Comparison of ENCODE assay signal across 29 cellular contexts in the genomic region with DNA sequence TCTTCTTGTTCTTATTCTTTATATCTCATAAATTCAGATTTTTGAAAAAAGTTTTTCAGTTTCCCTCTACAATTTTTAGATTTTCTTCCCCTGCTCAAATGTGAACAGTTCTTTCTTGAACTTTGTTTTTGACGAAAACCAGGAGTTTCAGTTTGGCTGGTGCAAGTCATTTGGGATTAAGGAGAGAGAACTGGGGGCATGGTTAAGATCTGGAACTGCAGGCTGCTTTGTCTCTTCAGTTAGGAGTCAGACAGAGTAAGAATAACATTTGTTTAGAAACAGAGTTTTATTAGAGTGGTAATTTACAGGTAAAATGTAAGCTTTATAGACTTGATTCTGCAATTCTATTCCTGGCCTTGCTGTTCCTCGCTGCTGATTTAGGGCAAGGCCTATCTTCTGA.
DNase-seq lines count a peak whose midpoint lies in the region; ATAC-seq and TF ChIP-seq lines count a peak whose summit lies in the region.
"Had no signal": no experiment of that assay in that cellular context is flagged by ENCODE, and none has a peak within 500 bp of the region (broad histone marks: within the 10 kb centered on the region; RNA-seq: fewer than 3 reads in every experiment).

No MANE protein-coding gene starts in this region.

- H3K27me3 Mint-ChIP-seq in natural killer cell treated with Interleukin-12 subunit alpha and Interleukin-12 subunit beta and Interleukin-15 and Interleukin-18, amount 100 ng/mL, for 72 hours = peaks cover 0 to 1% of the 10 kb centered on the region in 2 donors
- H3K27me3 Mint-ChIP-seq: naive thymus-derived CD4-positive, alpha-beta T cell had no signal

- H3K4me3 Mint-ChIP-seq in natural killer cell treated with Interleukin-12 subunit alpha and Interleukin-12 subunit beta and Interleukin-15 and Interleukin-18, amount 100 ng/mL, for 72 hours = no peak overlapping the region
- H3K4me3 Mint-ChIP-seq: activated CD4-positive, alpha-beta memory T cell treated with anti-CD3 and anti-CD28 coated beads, Interleukin-2, amount 10 ng/mL, durations not matched to agents 7 days and 5 days; brain; naive thymus-derived CD4-positive, alpha-beta T cell; T-helper 17 cell had no signal

- H3K4me1 Mint-ChIP-seq in natural killer cell treated with Interleukin-12 subunit alpha and Interleukin-12 subunit beta and Interleukin-15 and Interleukin-18, amount 100 ng/mL, for 72 hours (ENCODE audit: low read depth in 2 of 2) = no peaks in the 10 kb centered on the region
- H3K4me1 Mint-ChIP-seq: activated CD4-positive, alpha-beta memory T cell treated with anti-CD3 and anti-CD28 coated beads, Interleukin-2, amount 10 ng/mL, durations not matched to agents 7 days and 5 days had no signal

- in situ Hi-C loops in transverse colon (cut with MboI; ENCODE audit: low pct_ligation_motif_present in 1 of 4, low pct_unique_long_range_greater_than_20kb in 1 of 4, low sequenced_read_pairs in 3 of 4) = no loop called here

- peak overlapping the region in 2 of 10 donors; percentile 23 to 53 for H3K27ac ChIP-seq in heart right ventricle
- peak overlapping the region in 3 of 4 donors; percentile 66 to 80 (median 74) for H3K27ac ChIP-seq in sigmoid colon
- peak overlapping the region; percentile 14 to 63 (median 50) for H3K27ac ChIP-seq in transverse colon
- H3K27ac ChIP-seq: 22Rv1; adrenal gland; BLaER1 treated with 17β-estradiol and CSF1 and Interleukin-3, amounts not matched to agents 10 nM and 100 nM; dorsolateral prefrontal cortex; upper lobe of left lung had no signal

- H3K36me3 ChIP-seq in heart right ventricle = no peaks in the 10 kb centered on the region
- no peaks in the 10 kb centered on the region for H3K36me3 ChIP-seq in sigmoid colon
- no peaks in the 10 kb centered on the region for H3K36me3 ChIP-seq in transverse colon
- H3K36me3 ChIP-seq in H7 (replicated peaks; ENCODE audit: control insufficient read depth, insufficient read depth, low read length) = no peaks in the 10 kb centered on the region
- H3K36me3 ChIP-seq: adrenal gland; BLaER1 treated with 17β-estradiol and CSF1 and Interleukin-3, amounts not matched to agents 10 nM and 100 nM; upper lobe of left lung had no signal

- H3K36me3 Mint-ChIP-seq in natural killer cell treated with Interleukin-12 subunit alpha and Interleukin-12 subunit beta and Interleukin-15 and Interleukin-18, amount 100 ng/mL, for 72 hours = no peaks in the 10 kb centered on the region
- H3K36me3 Mint-ChIP-seq: brain; naive thymus-derived CD4-positive, alpha-beta T cell had no signal

- intact Hi-C loops in Right ventricle myocardium inferior (cut with DNase I) (no loop called here), heart right ventricle (cut with DNase I) (loop anchor here in 2 of 10 donors (5.0 to 10.0 kb wide), 2 partner anchors 78 to 81 kb away; a partner anchor contains a TSS), sigmoid colon (cut with DNase I) (loop anchor here (2.0 kb wide), 1 partner anchor 83 kb away; no protein-coding TSS in a partner anchor), transverse colon (cut with DNase I; ENCODE audit: low total_unique reads) (loop anchor here (10.0 kb wide), 1 partner anchor 81 kb away; a partner anchor contains a TSS)

- DNase-seq in Right ventricle myocardium inferior (ENCODE audit: missing footprints) (no peak), heart right ventricle (no peak), fibroblast of the aortic adventitia (ENCODE audit: low read depth) (peak; percentile 70), sigmoid colon (peak; percentile 67), transverse colon (no peak), H7 (no peak)
- DNase-seq in natural killer cell treated with Interleukin-12 subunit alpha and Interleukin-12 subunit beta and Interleukin-15 and Interleukin-18, amount 100 ng/mL, for 72 hours (ENCODE audit: low spot score) = no peak
- DNase-seq: activated CD4-positive, alpha-beta memory T cell treated with anti-CD3 and anti-CD28 coated beads, Interleukin-2, amount 10 ng/mL, durations not matched to agents 7 days and 5 days; activated CD8-positive, alpha-beta memory T cell treated with anti-CD3 and anti-CD28 coated beads, Interleukin-2, amount 50 U/mL, for 4 hours; activated naive CD4-positive, alpha-beta T cell treated with Interleukin-2 at 50 U/mL for 16 hours; adrenal gland; dorsolateral prefrontal cortex; midbrain; naive thymus-derived CD4-positive, alpha-beta T cell; NCI-H1048; NCI-H1694; NCI-H446 treated with DMSO at 0.1 percent for 48 hours; nucleus accumbens; stimulated activated CD4-positive, alpha-beta T cell treated with anti-CD3 and anti-CD28 coated beads, Interleukin-1b, Interleukin-23, amount 100 ng/mL, for 48 hours; stimulated activated naive CD8-positive, alpha-beta T cell treated with anti-CD3 and anti-CD28 coated beads, Interleukin-15, Interleukin-2, amounts not matched to agents 100 U/mL and 50 U/mL, for 24 hours; T-helper 17 cell; upper lobe of left lung had no signal

- no peak overlapping the region for H3K4me3 ChIP-seq in heart right ventricle
- no peak overlapping the region for H3K4me3 ChIP-seq in fibroblast of the aortic adventitia (ENCODE audit: low read depth, low read length)
- peak overlapping the region in 1 of 4 donors; percentile 7 for H3K4me3 ChIP-seq in sigmoid colon
- H3K4me3 ChIP-seq in transverse colon = no peak overlapping the region
- no peak overlapping the region for H3K4me3 ChIP-seq in H7 (ENCODE audit: insufficient read depth, low read depth, low read length)
- H3K4me3 ChIP-seq: adrenal gland; BLaER1 treated with 17β-estradiol and CSF1 and Interleukin-3, amounts not matched to agents 10 nM and 100 nM; dorsolateral prefrontal cortex; GM12878; upper lobe of left lung had no signal

- 76 to 77% methylated on average over 2 of the region's 2 CpGs for WGBS in heart right ventricle, 2 donors
- WGBS in sigmoid colon, 2 donors = 79 to 86% methylated on average over 2 of the region's 2 CpGs
- 55 to 67% methylated on average over 1 to 2 of the region's 2 CpGs for WGBS in transverse colon (ENCODE audit: low coverage in 1 of 2), 2 donors

- H3K9me3 Mint-ChIP-seq in natural killer cell treated with Interleukin-12 subunit alpha and Interleukin-12 subunit beta and Interleukin-15 and Interleukin-18, amount 100 ng/mL, for 72 hours = no peaks in the 10 kb centered on the region
- H3K9me3 Mint-ChIP-seq: activated CD4-positive, alpha-beta memory T cell treated with anti-CD3 and anti-CD28 coated beads, Interleukin-2, amount 10 ng/mL, durations not matched to agents 7 days and 5 days; brain; naive thymus-derived CD4-positive, alpha-beta T cell had no signal

- TF ChIP-seq CTCF in heart right ventricle (IDR thresholded peaks at IDR 0.05) = no peak
- TF ChIP-seq CTCF in fibroblast of the aortic adventitia (IDR thresholded peaks at IDR 0.05; ENCODE audit: insufficient read depth, low read length) = no peak
- TF ChIP-seq CTCF in sigmoid colon (IDR thresholded peaks at IDR 0.05) = no peak
- TF ChIP-seq CTCF in transverse colon (IDR thresholded peaks at IDR 0.05) = no peak

- peak; percentile 45 for ATAC-seq in Right ventricle myocardium inferior
- no peak for ATAC-seq in heart right ventricle
- no peak for ATAC-seq in natural killer cell treated with Interleukin-12 subunit alpha and Interleukin-12 subunit beta and Interleukin-15 and Interleukin-18, amount 100 ng/mL, for 72 hours
- ATAC-seq in HG03432 (IDR thresholded peaks at IDR 0.05; ENCODE audit: unreplicated experiment) = no peak
- ATAC-seq: activated CD4-positive, CD25-positive, alpha-beta regulatory T cell treated with anti-CD3 and anti-CD28 coated beads, Interleukin-2, amount 50 U/mL, for 24 hours; GM12878; naive thymus-derived CD4-positive, alpha-beta T cell; SK-N-SH treated with all-trans-retinoic acid at 6 μM for 48 hours; stimulated activated naive CD8-positive, alpha-beta T cell treated with anti-CD3 and anti-CD28 coated beads, Interleukin-15, Interleukin-2, amounts not matched to agents 100 U/mL and 50 U/mL, for 24 hours; T-helper 17 cell had no signal

- H3K27me3 ChIP-seq in heart right ventricle (no peaks in the 10 kb centered on the region), sigmoid colon (no peaks in the 10 kb centered on the region), transverse colon (no peaks in the 10 kb centered on the region), H7 (ENCODE audit: control insufficient read depth, insufficient read depth, low read length) (no peaks in the 10 kb centered on the region)
- H3K27me3 ChIP-seq: adrenal gland; BLaER1 treated with 17β-estradiol and CSF1 and Interleukin-3, amounts not matched to agents 10 nM and 100 nM; dorsolateral prefrontal cortex; upper lobe of left lung had no signal

- TF ChIP-seq EP300 in sigmoid colon (IDR thresholded peaks at IDR 0.05) (peak in 3 of 4 donors; percentile 30 to 63 (median 63)), transverse colon (IDR thresholded peaks at IDR 0.05; ENCODE audit: low read depth) (no peak)

- no peak for TF ChIP-seq POLR2A in sigmoid colon (IDR thresholded peaks at IDR 0.05)
- TF ChIP-seq POLR2A in transverse colon (IDR thresholded peaks at IDR 0.05) = no peak

- H3K27ac Mint-ChIP-seq in natural killer cell treated with Interleukin-12 subunit alpha and Interleukin-12 subunit beta and Interleukin-15 and Interleukin-18, amount 100 ng/mL, for 72 hours = no peak overlapping the region
- H3K27ac Mint-ChIP-seq: activated CD4-positive, alpha-beta memory T cell treated with anti-CD3 and anti-CD28 coated beads, Interleukin-2, amount 10 ng/mL, durations not matched to agents 7 days and 5 days; naive thymus-derived CD4-positive, alpha-beta T cell; T-helper 17 cell had no signal

- no peaks in the 10 kb centered on the region for H3K9me3 ChIP-seq in heart right ventricle
- no peaks in the 10 kb centered on the region for H3K9me3 ChIP-seq in sigmoid colon
- H3K9me3 ChIP-seq in transverse colon = no peaks in the 10 kb centered on the region
- H3K9me3 ChIP-seq: adrenal gland; BLaER1 treated with 17β-estradiol and CSF1 and Interleukin-3, amounts not matched to agents 10 nM and 100 nM; upper lobe of left lung had no signal

- H3K4me1 ChIP-seq in heart right ventricle (peaks cover 7 to 61% (median 46%) of the 10 kb centered on the region in 9 donors), sigmoid colon (peaks cover 0 to 60% (median 50%) of the 10 kb centered on the region in 4 donors), transverse colon (peaks cover 0 to 48% (median 11%) of the 10 kb centered on the region in 4 donors)

Comparison
In these comparisons a context has a peak if more than half of its experiments do, and no peak if none do; other contexts are left out.
1. DNase-seq: peak in fibroblast of the aortic adventitia (single experiment) and sigmoid colon (single experiment); none in Right ventricle myocardium inferior (single experiment), heart right ventricle (0 of 2), transverse colon (single experiment), H7 (single experiment) and natural killer cell treated with Interleukin-12 subunit alpha and Interleukin-12 subunit beta and Interleukin-15 and Interleukin-18, amount 100 ng/mL, for 72 hours (single experiment).